In genomic region chr1:183571678-183572268, GRCh38 we compare ENCODE assay signal across 30 cellular contexts.
DNase-seq lines count a peak whose midpoint lies in the region; ATAC-seq and FAIRE-seq lines count a peak whose summit lies in the region.
"Had no signal": no experiment of that assay in that cellular context is flagged by ENCODE, and none has a peak within 500 bp of the region (broad histone marks: within the 10 kb centered on the region; RNA-seq: fewer than 3 reads in every experiment).

No MANE protein-coding gene starts in this region.

- H3K27ac ChIP-seq in rectal smooth muscle tissue (ENCODE audit: low read depth, low read length), result peak overlapping the region; percentile 32
- H3K27ac ChIP-seq: C4-2B, cardiac muscle cell, parathyroid adenoma, SJSA1, testis had no signal

- no peak for FAIRE-seq in RCC 7860 (lab: Jason Lieb, UNC)
- FAIRE-seq: GM12878, kidney, TTC549 had no signal

- H3K4me1 ChIP-seq in rectal smooth muscle tissue (ENCODE audit: control insufficient read depth, insufficient read depth, low read length), result peaks cover 2% of the 10 kb centered on the region
- H3K4me1 ChIP-seq: parathyroid adenoma, testis had no signal

- H3K27me3 ChIP-seq in rectal smooth muscle tissue (ENCODE audit: control insufficient read depth, insufficient read depth, low read length), result no peaks in the 10 kb centered on the region
- H3K27me3 ChIP-seq: cardiac muscle cell, SJSA1, testis had no signal

- DNase-seq in GM04504 (ENCODE audit: low read depth), result peak; percentile 17
- peak; percentile 24 for DNase-seq in RCC 7860 (ENCODE audit: low spot score)
- peak; percentile 41 for DNase-seq in fibroblast of peridontal ligament (ENCODE audit: extremely low read depth)
- DNase-seq in T-helper 1 cell, result no peak
- DNase-seq in pons (ENCODE audit: low spot score), result no peak
- DNase-seq: activated CD8-positive, alpha-beta T cell treated with anti-CD3 and anti-CD28 coated beads, Interleukin-2, amount 10 ng/mL, durations not matched to agents 7 days and 5 days; anterior cingulate cortex; Calu3; DND-41; endodermal cell; kidney; NCI-H1105 treated with DMSO at 0.1 percent for 48 hours; NCI-H2029 treated with DMSO at 0.1 percent for 48 hours; NCI-H2227 treated with DMSO at 0.1 percent for 48 hours; stimulated activated CD4-positive, alpha-beta T cell treated with anti-CD3 and anti-CD28 coated beads, Interleukin-15, amount 100 ng/mL, for 24 hours; stimulated activated naive CD4-positive, alpha-beta T cell treated with Interleukin-2 at 50 U/mL for 16 hours; testis had no signal

- no peak overlapping the region for H3K9ac ChIP-seq in rectal smooth muscle tissue (ENCODE audit: low read length)
- H3K9ac ChIP-seq: parathyroid adenoma had no signal

- ATAC-seq in GM19452 (IDR thresholded peaks at IDR 0.05; ENCODE audit: unreplicated experiment) (no peak), GM18870 (IDR thresholded peaks at IDR 0.05; ENCODE audit: unreplicated experiment) (no peak)
- ATAC-seq: activated CD4-positive, CD25-positive, alpha-beta regulatory T cell treated with anti-CD3 and anti-CD28 coated beads, Interleukin-2, amount 50 U/mL, for 24 hours; activated CD8-positive, alpha-beta T cell treated with anti-CD3 and anti-CD28 coated beads, Interleukin-2, amount 10 ng/mL, durations not matched to agents 7 days and 5 days; activated naive CD4-positive, alpha-beta T cell treated with anti-CD3 and anti-CD28 coated beads, Interleukin-2, amount 50 U/mL, for 72 hours; GM12878; GM23338; sciatic nerve had no signal

- no peaks in the 10 kb centered on the region for H3K36me3 ChIP-seq in rectal smooth muscle tissue (ENCODE audit: control insufficient read depth, insufficient read depth, low read length)
- H3K36me3 ChIP-seq: cardiac muscle cell, SJSA1 had no signal

- no peak overlapping the region for H3K4me3 ChIP-seq in rectal smooth muscle tissue (ENCODE audit: low read length)
- H3K4me3 ChIP-seq: cardiac muscle cell, GM12878, GM23338, SJSA1, testis had no signal

Comparison
In these comparisons a context has a peak if more than half of its experiments do, and no peak if none do; other contexts are left out.
1. DNase-seq: peak in GM04504 (single experiment), RCC 7860 (single experiment) and fibroblast of peridontal ligament (single experiment); none in T-helper 1 cell (0 of 5) and pons (single experiment).